In the genomic region with DNA sequence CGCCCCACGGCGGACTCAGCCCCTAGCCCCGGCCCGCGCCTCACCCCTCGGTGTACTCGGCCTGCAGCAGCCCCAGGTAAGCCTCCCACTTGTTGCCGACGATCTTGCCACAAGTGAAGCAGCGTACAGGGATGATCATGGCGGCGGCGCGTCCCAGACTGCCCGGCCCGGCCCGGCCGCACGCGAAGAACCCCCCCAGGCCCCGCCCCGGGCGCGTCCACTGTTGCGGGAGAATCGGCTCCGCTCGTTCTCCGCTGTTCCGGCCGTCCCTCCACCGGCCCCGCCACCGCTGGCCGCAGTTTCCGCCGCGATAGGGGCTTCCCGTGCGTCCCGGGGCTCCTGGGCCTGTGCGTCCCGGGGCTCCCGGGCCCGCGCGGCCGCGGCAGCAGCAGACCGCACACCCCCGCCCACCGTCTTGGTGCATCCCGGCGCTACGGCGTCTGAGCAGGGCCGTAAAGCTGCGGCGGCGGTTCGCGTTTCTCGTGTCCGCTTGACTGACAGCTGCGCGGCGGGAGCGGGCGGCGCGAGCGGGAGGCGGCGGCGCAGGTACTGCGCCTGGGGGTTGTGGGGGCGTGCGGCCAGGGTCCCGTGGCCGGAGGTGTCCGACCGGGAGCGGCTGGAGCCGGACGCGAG, we compare ENCODE assay signal across 8 cellular contexts. TPM values are rescaled to one million over a fixed set of nuclear protein-coding genes. Genes with fewer than 3 reads are reported as not detected.
A peak's percentile ranks its signal among the peaks of the same experiment; 100 is the strongest.
DNase-seq lines count a peak whose midpoint lies in the region; ATAC-seq, FAIRE-seq and TF ChIP-seq lines count a peak whose summit lies in the region.

A gene (minus strand): TSS at position 160 of the 633 bp plus-strand sequence. CDS start 21 bp downstream, at position 139.
A gene with protein sequence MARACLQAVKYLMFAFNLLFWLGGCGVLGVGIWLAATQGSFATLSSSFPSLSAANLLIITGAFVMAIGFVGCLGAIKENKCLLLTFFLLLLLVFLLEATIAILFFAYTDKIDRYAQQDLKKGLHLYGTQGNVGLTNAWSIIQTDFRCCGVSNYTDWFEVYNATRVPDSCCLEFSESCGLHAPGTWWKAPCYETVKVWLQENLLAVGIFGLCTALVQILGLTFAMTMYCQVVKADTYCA (plus strand): TSS at position 483 of the 633 bp plus-strand sequence. CDS start 7,453 bp downstream, outside the sequence.

- H3K9me1 ChIP-seq in keratinocyte (ENCODE audit: control insufficient read depth, extremely low read depth, insufficient read depth, low read length), result peaks cover 8% of the 10 kb centered on the region

- H3K4me1 ChIP-seq in keratinocyte (ENCODE audit: control insufficient read depth, extremely low read depth, insufficient read depth, low read length), result peaks cover 54% of the 10 kb centered on the region

- H3K27ac Mint-ChIP-seq in central memory CD8-positive, alpha-beta T cell (ENCODE audit: low read depth), result peak within 1 kb of the TSS; percentile 35

- no peaks in the 10 kb centered on the region for H3K27me3 ChIP-seq in keratinocyte (ENCODE audit: control insufficient read depth, extremely low read depth, insufficient read depth, low read length)

- H3K4me3 Mint-ChIP-seq in central memory CD8-positive, alpha-beta T cell, result peak within 1 kb of the TSS; percentile 75

- no peaks in the 10 kb centered on the region for H3K9me3 Mint-ChIP-seq in central memory CD8-positive, alpha-beta T cell

- peak within 1 kb of the TSS; percentile 90 for H3K9ac ChIP-seq in keratinocyte (ENCODE audit: control insufficient read depth, extremely low read depth, insufficient read depth, low read length)

- ATAC-seq in GM18519 (IDR thresholded peaks at IDR 0.05; ENCODE audit: low FRiP score, unreplicated experiment), result peak; percentile 46
- ATAC-seq in HG03039 (IDR thresholded peaks at IDR 0.05; ENCODE audit: unreplicated experiment), result peak; percentile 47
- ATAC-seq in central memory CD8-positive, alpha-beta T cell (replicated peaks; ENCODE audit: extremely low read depth, poor library complexity, severe bottlenecking), result peak; percentile 76

- peak within 1 kb of the TSS; percentile 83 for H3K27ac ChIP-seq in keratinocyte (ENCODE audit: control insufficient read depth, insufficient read depth, low read length)

- FAIRE-seq in keratinocyte (lab: Jason Lieb, UNC), result no peak

- H3K36me3 ChIP-seq in keratinocyte (ENCODE audit: control insufficient read depth in 2 of 2, extremely low read depth in 1 of 2, insufficient read depth in 2 of 2, low read length in 2 of 2), result peaks cover 17 to 29% of the 10 kb centered on the region in 2 experiments

- DNase-seq in A172 (ENCODE audit: low spot score) (peak; percentile 76), NCI-H2196 (lab: John Stamatoyannopoulos, UW; ENCODE audit: unreplicated experiment) (peak; percentile 87), keratinocyte (ENCODE audit: low read depth, low spot score) (no peak)
- peak; percentile 92 for DNase-seq in activated CD4-positive, CD25-positive, alpha-beta regulatory T cell treated with anti-CD3 and anti-CD28 coated beads, Interleukin-2, amount 50 U/mL, for 72 hours
- DNase-seq in central memory CD8-positive, alpha-beta T cell (ENCODE audit: low spot score in 2 of 2), result peak; percentile 79 to 80
- DNase-seq in stimulated activated CD4-positive, alpha-beta T cell treated with anti-CD3 and anti-CD28 coated beads, Interleukin-12 subunit alpha, Interleukin-12 subunit beta, amount 100 ng/mL, for 48 hours (ENCODE audit: low read depth in 2 of 3, low spot score in 1 of 3), result peak; percentile 77 to 87 (median 81)

- TF ChIP-seq CTCF in keratinocyte (optimal IDR thresholded peaks at IDR 0.05 in 1 of 3, IDR thresholded peaks at IDR 0.05 in 1 of 3, conservative IDR thresholded peaks at IDR 0.05 in 1 of 3; ENCODE audit: extremely low read depth in 1 of 3, insufficient read depth in 2 of 3, low read length in 3 of 3), result no peak

- H3K36me3 Mint-ChIP-seq in central memory CD8-positive, alpha-beta T cell (ENCODE audit: insufficient read depth), result peaks cover 12% of the 10 kb centered on the region

- H3K4me1 Mint-ChIP-seq in central memory CD8-positive, alpha-beta T cell, result peaks cover 11% of the 10 kb centered on the region

- dilution Hi-C loops in keratinocyte (cut with MboI; ENCODE audit: extremely low pct_ligation_motif_present, low sequenced_read_pairs), result no loop called here

- peaks cover 19% of the 10 kb centered on the region for H4K20me1 ChIP-seq in keratinocyte (ENCODE audit: control insufficient read depth, extremely low read depth, insufficient read depth, low read length)

- H3K4me3 ChIP-seq in keratinocyte (ENCODE audit: control insufficient read depth in 2 of 3, extremely low read depth in 1 of 3, insufficient read depth in 2 of 3, low read depth in 1 of 3, low read length in 3 of 3), result peak within 1 kb of the TSS; percentile 92 to 96 (median 95)

- peaks cover 53% of the 10 kb centered on the region for H3K79me2 ChIP-seq in keratinocyte (ENCODE audit: control insufficient read depth, insufficient read depth, low read length)

- H3K9me3 ChIP-seq in keratinocyte (ENCODE audit: control insufficient read depth, low read depth, low read length), result no peaks in the 10 kb centered on the region

- no peaks in the 10 kb centered on the region for H3K27me3 Mint-ChIP-seq in central memory CD8-positive, alpha-beta T cell

- H3K4me2 ChIP-seq in keratinocyte (ENCODE audit: control insufficient read depth, extremely low read depth, insufficient read depth, low read depth, low read length), result peak within 1 kb of the TSS; percentile 90

- peak within 1 kb of the TSS; percentile 37 for H2AFZ ChIP-seq in keratinocyte (ENCODE audit: control insufficient read depth, low read length)

RNA-seq across cellular contexts. Expression of the first gene that starts in this region (rescaled TPM):
- total RNA-seq in A172 (2014; rRNA removed; shearing (Covaris generic)), result 132 and 157 TPM in 2 replicates
- polyA plus RNA-seq in keratinocyte, result 145 to 308 TPM (median 245 TPM) in 3 replicates
- polyA plus RNA-seq in keratinocyte (2011; ENCODE audit: low read depth), result 53.9 TPM
- 254 and 686 TPM in 2 replicates for polyA plus RNA-seq in keratinocyte (2011; cell fraction: cytosol; rRNA removed)
- 57.9 and 117 TPM in 2 replicates for polyA plus RNA-seq in keratinocyte (2011; cell fraction: nucleus; rRNA removed)
- 439 and 595 TPM in 2 replicates for polyA plus RNA-seq in keratinocyte (2012; ENCODE audit: low replicate concordance)
- polyA minus RNA-seq in keratinocyte, result 169 to 422 TPM (median 281 TPM) in 3 replicates
- polyA minus RNA-seq in keratinocyte (2011; cell fraction: cytosol; rRNA and poly(A)+ RNA removed), result 635 TPM
- polyA minus RNA-seq in keratinocyte (2011; cell fraction: nucleus; rRNA and poly(A)+ RNA removed), result 83.4 and 100 TPM in 2 replicates

RNA-seq across cellular contexts. Expression of the second gene that starts in this region (rescaled TPM):
- 195 and 210 TPM in 2 replicates for total RNA-seq in A172 (2014; rRNA removed; shearing (Covaris generic))
- 42.1 to 73.0 TPM (median 70.8 TPM) in 3 replicates for polyA plus RNA-seq in keratinocyte
- polyA plus RNA-seq in keratinocyte (2011; ENCODE audit: low read depth), result 14.6 TPM
- 25.9 and 74.4 TPM in 2 replicates for polyA plus RNA-seq in keratinocyte (2011; cell fraction: cytosol; rRNA removed)
- polyA plus RNA-seq in keratinocyte (2011; cell fraction: nucleus; rRNA removed), result 97.5 and 133 TPM in 2 replicates
- polyA plus RNA-seq in keratinocyte (2012; ENCODE audit: low replicate concordance), result 53.2 and 84.1 TPM in 2 replicates
- polyA minus RNA-seq in keratinocyte, result 45.2 to 67.9 TPM (median 59.9 TPM) in 3 replicates
- polyA minus RNA-seq in keratinocyte (2011; cell fraction: cytosol; rRNA and poly(A)+ RNA removed), result 67.5 TPM
- 28.2 and 31.7 TPM in 2 replicates for polyA minus RNA-seq in keratinocyte (2011; cell fraction: nucleus; rRNA and poly(A)+ RNA removed)
